Comparison of ENCODE assay signal across 8 cellular contexts in genomic region chr12:132771126-132771838, GRCh38. TPM values are rescaled to one million over a fixed set of nuclear protein-coding genes. Genes with fewer than 3 reads are reported as not detected.
DNase-seq lines count a peak whose midpoint lies in the region; ATAC-seq and TF ChIP-seq lines count a peak whose summit lies in the region.

No MANE protein-coding gene starts in this region.

- peak overlapping the region in 2 of 8 donors; percentile 16 to 40 for H3K4me3 ChIP-seq in spleen
- H3K4me3 ChIP-seq in trophoblast cell (ENCODE audit: low read depth, low read length) = no peak overlapping the region

- no peak overlapping the region for H4K12ac ChIP-seq in trophoblast cell (ENCODE audit: low read depth, low read length)

- no peak overlapping the region for H2BK120ac ChIP-seq in trophoblast cell (ENCODE audit: insufficient read depth, low read length, poor library complexity)

- no peak overlapping the region for H3K4me2 ChIP-seq in trophoblast cell (ENCODE audit: low read length)

- no peak overlapping the region for H3K23ac ChIP-seq in trophoblast cell (ENCODE audit: low read length)

- H3K79me2 ChIP-seq in trophoblast cell (ENCODE audit: control insufficient read depth, insufficient read depth, low read length, poor library complexity) = no peaks in the 10 kb centered on the region

- no peak overlapping the region for H4K91ac ChIP-seq in trophoblast cell (ENCODE audit: low read depth, low read length)

- H3K9ac ChIP-seq in trophoblast cell (ENCODE audit: low read length) = no peak overlapping the region

- WGBS in spleen, 5 donors = 38 to 74% (median 59%) methylated on average over 12 to 15 of the region's 15 CpGs
- no CpG with 5 or more reads among the region's 15 CpGs for WGBS in trophoblast cell (ENCODE audit: extremely low coverage, insufficient coverage, insufficient read length)

- no peak overlapping the region for H3K18ac ChIP-seq in trophoblast cell (ENCODE audit: low read length)

- no peak overlapping the region for H3K14ac ChIP-seq in trophoblast cell (ENCODE audit: low read length)

- H3K4me1 ChIP-seq in spleen = peaks cover 33 to 73% (median 62%) of the 10 kb centered on the region in 6 donors
- no peaks in the 10 kb centered on the region for H3K4me1 ChIP-seq in trophoblast cell (ENCODE audit: control insufficient read depth in 1 of 2, insufficient read depth in 2 of 2, low read length in 2 of 2)

- H2AFZ ChIP-seq in trophoblast cell (ENCODE audit: insufficient read depth, low read length, poor library complexity) = no peak overlapping the region

- no peak overlapping the region for H3K4ac ChIP-seq in trophoblast cell (ENCODE audit: low read depth, low read length)

- H3K27me3 ChIP-seq in spleen (replicated peaks in 1 of 7) = no peaks in the 10 kb centered on the region
- no peaks in the 10 kb centered on the region for H3K27me3 ChIP-seq in trophoblast cell (ENCODE audit: insufficient read depth, low read length)

- H2AK5ac ChIP-seq in trophoblast cell (ENCODE audit: low read length) = no peak overlapping the region

- TF ChIP-seq CTCF in spleen (IDR thresholded peaks at IDR 0.05 in 8 of 11, conservative IDR thresholded peaks at IDR 0.05 in 3 of 11) = no peak

- peak; percentile 49 for DNase-seq in activated T-cell treated with anti-CD3 and anti-CD28 coated beads, Interleukin-2, amount 50 U/mL, for 1 hour
- DNase-seq in spleen (peak; percentile 85), trophoblast cell (no peak), D341Med (ENCODE audit: low spot score) (no peak), inferior parietal cortex (ENCODE audit: extremely low spot score) (no peak)

- H3K9me3 ChIP-seq in spleen (no peaks in the 10 kb centered on the region), trophoblast cell (ENCODE audit: insufficient read depth, low read depth, low read length) (peaks cover 4% of the 10 kb centered on the region)

- H3K27ac ChIP-seq in spleen = peak overlapping the region; percentile 38 to 93 (median 85)
- H3K27ac ChIP-seq in trophoblast cell (ENCODE audit: low read depth, low read length) = no peak overlapping the region

- H2BK12ac ChIP-seq in trophoblast cell (ENCODE audit: low read length) = no peak overlapping the region

- H3K36me3 ChIP-seq in spleen (peaks cover 3 to 52% (median 39%) of the 10 kb centered on the region in 6 donors), trophoblast cell (ENCODE audit: control insufficient read depth in 1 of 2, insufficient read depth in 2 of 2, low read length in 2 of 2) (peaks cover 54 to 70% of the 10 kb centered on the region in 2 experiments)

- peak; percentile 39 for ATAC-seq in GM18873 (IDR thresholded peaks at IDR 0.05; ENCODE audit: low FRiP score, unreplicated experiment)
- peak; percentile 48 for ATAC-seq in HG03135 (IDR thresholded peaks at IDR 0.05; ENCODE audit: unreplicated experiment)
- no peak for ATAC-seq in HG03045 (IDR thresholded peaks at IDR 0.05; ENCODE audit: unreplicated experiment)

- no peaks in the 10 kb centered on the region for H3K79me1 ChIP-seq in trophoblast cell (ENCODE audit: low read length)

- no peak overlapping the region for H2BK5ac ChIP-seq in trophoblast cell (ENCODE audit: low read depth, low read length, poor library complexity)

- no peak for TF ChIP-seq POLR2A in spleen (IDR thresholded peaks at IDR 0.05)

- H4K8ac ChIP-seq in trophoblast cell (ENCODE audit: low read depth, low read length) = no peak overlapping the region

- intact Hi-C loops in spleen (cut with DNase I; ENCODE audit: low total_unique reads) = no loop called here

RNA-seq across cellular contexts. Expression of gene ANKLE2, which starts 9.7 kb away (rescaled TPM):
- total RNA-seq in spleen = 10 to 100 TPM; 60.4 to 86.5 (median 82.3) TPM
- 10 to 100 TPM; 25.7 to 48.5 (median 40.4) TPM for polyA plus RNA-seq in spleen
- polyA plus RNA-seq in trophoblast cell (2013) = 46.0 and 50.2 TPM in 2 replicates

RNA-seq across cellular contexts. Expression of gene GOLGA3, which starts 57.4 kb away (rescaled TPM):
- total RNA-seq in spleen = 10 to 100 TPM; 51.3 to 80.9 (median 56.1) TPM
- 10 to 100 TPM in 1 of 3 donors, 1 to 10 TPM in 2; 6.8 to 18.7 (median 7.8) TPM for polyA plus RNA-seq in spleen
- polyA plus RNA-seq in trophoblast cell (2013) = 24.5 and 26.4 TPM in 2 replicates

Comparison
In these comparisons a context has a peak if more than half of its experiments do, and no peak if none do; other contexts are left out.
1. DNase-seq: peak in activated T-cell treated with anti-CD3 and anti-CD28 coated beads, Interleukin-2, amount 50 U/mL, for 1 hour (single experiment) and spleen (single experiment); none in trophoblast cell (0 of 2), D341Med (single experiment) and inferior parietal cortex (single experiment).